In the genomic region with DNA sequence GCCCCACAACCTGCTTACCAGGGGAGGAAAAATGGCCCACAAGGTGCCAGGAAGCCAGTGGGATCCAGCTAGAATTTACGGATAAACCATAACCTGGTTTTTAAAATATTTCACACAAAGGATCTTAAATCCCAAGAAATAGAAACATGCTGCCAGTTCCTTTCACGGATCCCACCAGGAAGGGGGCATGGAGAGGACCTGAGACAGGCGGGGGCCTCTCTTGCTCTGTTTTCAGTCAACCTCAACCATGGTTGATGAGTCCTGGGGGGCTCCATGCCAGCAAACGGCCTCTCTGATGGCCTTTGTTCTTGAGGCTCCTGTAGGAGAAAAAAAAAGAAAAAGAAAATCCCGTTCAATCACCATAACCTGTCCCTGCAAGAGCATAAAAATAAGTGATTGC, we compare ENCODE assay signal across 18 cellular contexts.
"Had no signal": no experiment of that assay in that cellular context is flagged by ENCODE, and none has a peak within 500 bp of the region (broad histone marks: within the 10 kb centered on the region; RNA-seq: fewer than 3 reads in every experiment).

No MANE protein-coding gene starts in this region.

- H3K36me3 ChIP-seq: colonic mucosa, heart left ventricle, neutrophil, tibial nerve had no signal

- H3K9me3 Mint-ChIP-seq: stimulated activated memory B cell treated with anti-CD40 and anti-IgM and Interleukin-4, amounts not matched to agents 10 μg/mL and 1 μg/mL and 100 μg/mL, for 72 hours; stimulated activated naive CD8-positive, alpha-beta T cell treated with anti-CD3 and anti-CD28 coated beads, Interleukin-15, Interleukin-2, amounts not matched to agents 100 ng/mL and 50 ng/mL, for 24 hours had no signal

- H3K4me3 ChIP-seq: colonic mucosa, heart left ventricle, mucosa of descending colon, testis, tibial nerve had no signal

- H3K4me3 Mint-ChIP-seq: naive thymus-derived CD8-positive, alpha-beta T cell; stimulated activated memory B cell treated with anti-CD40 and anti-IgM and Interleukin-4, amounts not matched to agents 10 μg/mL and 1 μg/mL and 100 μg/mL, for 72 hours; stimulated activated naive CD8-positive, alpha-beta T cell treated with anti-CD3 and anti-CD28 coated beads, Interleukin-15, Interleukin-2, amounts not matched to agents 100 ng/mL and 50 ng/mL, for 24 hours had no signal

- H3K27ac ChIP-seq: colonic mucosa, heart left ventricle, neutrophil, testis, tibial nerve had no signal

- H3K27ac Mint-ChIP-seq: naive thymus-derived CD8-positive, alpha-beta T cell; stimulated activated memory B cell treated with anti-CD40 and anti-IgM and Interleukin-4, amounts not matched to agents 10 μg/mL and 1 μg/mL and 100 μg/mL, for 72 hours; stimulated activated naive CD8-positive, alpha-beta T cell treated with anti-CD3 and anti-CD28 coated beads, Interleukin-15, Interleukin-2, amounts not matched to agents 100 ng/mL and 50 ng/mL, for 24 hours had no signal

- H3K27me3 ChIP-seq: colonic mucosa, heart left ventricle, neutrophil, testis, tibial nerve had no signal

- DNase-seq: cerebellar nuclear complex; colonic mucosa; effector CD4-positive, alpha-beta T cell; heart left ventricle; hypothalamus; mammary epithelial cell; mucosa of descending colon; naive thymus-derived CD8-positive, alpha-beta T cell; right cardiac atrium; stimulated activated CD4-positive, alpha-beta T cell treated with anti-CD3 and anti-CD28 coated beads, Interleukin-15, amount 100 ng/mL, for 24 hours; stimulated activated CD4-positive, alpha-beta T cell treated with anti-CD3 and anti-CD28 coated beads, Interleukin-1b, Interleukin-23, amount 100 ng/mL, for 48 hours; stimulated activated CD4-positive, alpha-beta T cell treated with anti-CD3 and anti-CD28 coated beads, Interleukin-4, amount 100 ng/mL, for 24 hours; testis had no signal

- ATAC-seq: heart left ventricle; left lobe of liver; mucosa of descending colon; naive thymus-derived CD8-positive, alpha-beta T cell; right cardiac atrium; stimulated activated memory B cell treated with anti-CD40 and anti-IgM and Interleukin-4, amounts not matched to agents 10 μg/mL and 1 μg/mL and 100 μg/mL, for 72 hours had no signal

- H3K27me3 Mint-ChIP-seq: naive thymus-derived CD8-positive, alpha-beta T cell; stimulated activated naive CD8-positive, alpha-beta T cell treated with anti-CD3 and anti-CD28 coated beads, Interleukin-15, Interleukin-2, amounts not matched to agents 100 ng/mL and 50 ng/mL, for 24 hours had no signal

- H3K36me3 Mint-ChIP-seq: naive thymus-derived CD8-positive, alpha-beta T cell; stimulated activated memory B cell treated with anti-CD40 and anti-IgM and Interleukin-4, amounts not matched to agents 10 μg/mL and 1 μg/mL and 100 μg/mL, for 72 hours had no signal

- H3K4me1 ChIP-seq: colonic mucosa, heart left ventricle, testis, tibial nerve had no signal

- H3K4me1 Mint-ChIP-seq: naive thymus-derived CD8-positive, alpha-beta T cell; stimulated activated memory B cell treated with anti-CD40 and anti-IgM and Interleukin-4, amounts not matched to agents 10 μg/mL and 1 μg/mL and 100 μg/mL, for 72 hours had no signal

- H3K9me3 ChIP-seq: colonic mucosa, heart left ventricle, mucosa of descending colon, neutrophil, testis had no signal
